In genomic region chr6:90369024-90369519, GRCh38 we compare ENCODE assay signal across 9 cellular contexts.
DNase-seq lines count a peak whose midpoint lies in the region; ATAC-seq and TF ChIP-seq lines count a peak whose summit lies in the region.
"Had no signal": no experiment of that assay in that cellular context is flagged by ENCODE, and none has a peak within 500 bp of the region (broad histone marks: within the 10 kb centered on the region; RNA-seq: fewer than 3 reads in every experiment).

No MANE protein-coding gene starts in this region.

- peak overlapping the region in 1 of 2 donors; percentile 78 for H3K27ac Mint-ChIP-seq in stimulated activated naive CD8-positive, alpha-beta T cell treated with anti-CD3 and anti-CD28 coated beads, Interleukin-15, amount 100 ng/mL, for 72 hours

- peak; percentile 98 for DNase-seq in ACHN
- peak; percentile 69 to 91 for DNase-seq in NCI-H446 (lab: John Stamatoyannopoulos, UW)
- DNase-seq in body of pancreas, result peak; percentile 14 to 66 (median 36)
- peak; percentile 97 for DNase-seq in islet precursor cell
- DNase-seq in stimulated activated naive CD8-positive, alpha-beta T cell treated with anti-CD3 and anti-CD28 coated beads, Interleukin-15, amount 100 ng/mL, for 72 hours, result peak; percentile 36 to 59
- no peak for DNase-seq in BE2C

- H3K4me3 ChIP-seq in body of pancreas (no peak overlapping the region), BE2C (ENCODE audit: low read depth, low read length) (no peak overlapping the region)
- H3K4me3 ChIP-seq: skin epidermis had no signal

- no peaks in the 10 kb centered on the region for H3K9me3 ChIP-seq in body of pancreas
- H3K9me3 ChIP-seq in BE2C, result no peaks in the 10 kb centered on the region

- 31% methylated on average over 9 of the region's 9 CpGs for WGBS in body of pancreas, 2 donors

- intact Hi-C loops in body of pancreas (cut with DNase I), result no loop called here

- H3K27me3 ChIP-seq in body of pancreas (no peaks in the 10 kb centered on the region), BE2C (peaks cover 12% of the 10 kb centered on the region)

- in situ Hi-C loops in ACHN (cut with HindIII; ENCODE audit: low pct_ligation_motif_present, low pct_unique_long_range_greater_than_20kb, low sequenced_read_pairs), result no loop called here

- H3K36me3 ChIP-seq in body of pancreas (replicated peaks in 1 of 2; ENCODE audit: insufficient read depth in 1 of 2, low read depth in 2 of 2) (no peaks in the 10 kb centered on the region), BE2C (no peaks in the 10 kb centered on the region)

- H3K4me1 ChIP-seq in body of pancreas, result peaks cover 6% of the 10 kb centered on the region
- H3K4me1 ChIP-seq in BE2C, result peaks cover 3% of the 10 kb centered on the region; the same call in 1 of the 2 replicates

- no peak for TF ChIP-seq POLR2A in body of pancreas (IDR thresholded peaks at IDR 0.05)

- ATAC-seq in GM18517 (IDR thresholded peaks at IDR 0.05; ENCODE audit: unreplicated experiment) (peak; percentile 100), HG02852 (IDR thresholded peaks at IDR 0.05; ENCODE audit: unreplicated experiment) (peak; percentile 100), body of pancreas (peak; percentile 94)
- ATAC-seq in stimulated activated naive CD8-positive, alpha-beta T cell treated with anti-CD3 and anti-CD28 coated beads, Interleukin-15, amount 100 ng/mL, for 72 hours, result peak; percentile 94

- peaks cover 28% of the 10 kb centered on the region for H3K4me1 Mint-ChIP-seq in stimulated activated naive CD8-positive, alpha-beta T cell treated with anti-CD3 and anti-CD28 coated beads, Interleukin-15, amount 100 ng/mL, for 72 hours

- H3K27me3 Mint-ChIP-seq in stimulated activated naive CD8-positive, alpha-beta T cell treated with anti-CD3 and anti-CD28 coated beads, Interleukin-15, amount 100 ng/mL, for 72 hours, result no peaks in the 10 kb centered on the region

- H3K9me3 Mint-ChIP-seq in stimulated activated naive CD8-positive, alpha-beta T cell treated with anti-CD3 and anti-CD28 coated beads, Interleukin-15, amount 100 ng/mL, for 72 hours, result no peaks in the 10 kb centered on the region

- H3K27ac ChIP-seq in body of pancreas, result peak overlapping the region in 1 of 4 donors; percentile 30

- peak overlapping the region in 1 of 2 donors; percentile 3 for H3K4me3 Mint-ChIP-seq in stimulated activated naive CD8-positive, alpha-beta T cell treated with anti-CD3 and anti-CD28 coated beads, Interleukin-15, amount 100 ng/mL, for 72 hours

- TF ChIP-seq CTCF in body of pancreas (IDR thresholded peaks at IDR 0.05) (no peak), BE2C (IDR thresholded peaks at IDR 0.05; ENCODE audit: low read depth, low read length) (no peak)
